ENCODE assay signal across 15 cellular contexts in the genomic region with DNA sequence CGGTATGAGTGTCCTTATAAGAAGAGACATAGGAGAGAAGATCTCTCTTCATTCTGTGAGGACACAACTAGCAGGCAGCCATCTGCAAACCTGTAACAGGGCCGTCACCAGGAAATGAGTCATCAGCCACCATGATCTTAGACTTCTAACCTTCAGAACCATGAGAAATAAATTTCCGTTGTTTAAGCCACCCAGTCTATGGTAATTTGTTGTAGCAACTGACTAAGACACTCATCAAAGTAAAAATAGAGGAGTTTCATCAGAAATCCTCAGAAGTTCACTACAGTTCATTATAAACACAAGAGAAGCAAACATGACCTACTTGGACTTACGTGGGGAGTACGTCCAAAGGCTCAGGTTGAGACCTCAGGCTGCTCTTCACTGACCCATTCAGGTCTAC.
DNase-seq lines count a peak whose midpoint lies in the region; ATAC-seq, FAIRE-seq and TF ChIP-seq lines count a peak whose summit lies in the region.
"Had no signal": no experiment of that assay in that cellular context is flagged by ENCODE, and none has a peak within 500 bp of the region (broad histone marks: within the 10 kb centered on the region; RNA-seq: fewer than 3 reads in every experiment).

No MANE protein-coding gene starts in this region.

- 71 to 85% (median 75%) methylated on average over 5 of the region's 5 CpGs for WGBS in small intestine, 3 donors

- H3K27me3 ChIP-seq in PC-3 (ENCODE audit: low read length) (no peaks in the 10 kb centered on the region), small intestine (ENCODE audit: control insufficient read depth in 2 of 2, insufficient read depth in 2 of 2, low read length in 2 of 2) (no peaks in the 10 kb centered on the region)

- no peak for FAIRE-seq in small intestine (lab: Jason Lieb, UNC)
- FAIRE-seq: endometrium had no signal

- H3K27me3 Mint-ChIP-seq in activated naive CD8-positive, alpha-beta T cell treated with anti-CD3 and anti-CD28 coated beads, Interleukin-2, amount 50 U/mL, for 24 hours: no peaks in the 10 kb centered on the region
- no peaks in the 10 kb centered on the region for H3K27me3 Mint-ChIP-seq in activated naive CD8-positive, alpha-beta T cell treated with anti-CD3 and anti-CD28 coated beads for 36 hours
- H3K27me3 Mint-ChIP-seq in stimulated activated naive CD8-positive, alpha-beta T cell treated with anti-CD3 and anti-CD28 coated beads, Interleukin-15, amount 100 ng/mL, for 72 hours: no peaks in the 10 kb centered on the region
- H3K27me3 Mint-ChIP-seq: type B pancreatic cell had no signal

- CTCF ChIA-PET in PC-3 (lab: Charles Lee): no interaction called here

- H3K36me3 Mint-ChIP-seq in activated naive CD8-positive, alpha-beta T cell treated with anti-CD3 and anti-CD28 coated beads, Interleukin-2, amount 50 U/mL, for 24 hours (ENCODE audit: low read depth): no peaks in the 10 kb centered on the region
- no peaks in the 10 kb centered on the region for H3K36me3 Mint-ChIP-seq in activated naive CD8-positive, alpha-beta T cell treated with anti-CD3 and anti-CD28 coated beads for 36 hours

- intact Hi-C loops in PC-3 (cut with micrococcal nuclease): no loop called here

- H3K36me3 ChIP-seq in PC-3 (ENCODE audit: low read depth, low read length) (no peaks in the 10 kb centered on the region), small intestine (ENCODE audit: control insufficient read depth in 2 of 2, insufficient read depth in 2 of 2, low read length in 2 of 2) (peaks cover 0 to 3% of the 10 kb centered on the region in 2 donors)

- H3K27ac Mint-ChIP-seq in activated naive CD8-positive, alpha-beta T cell treated with anti-CD3 and anti-CD28 coated beads, Interleukin-2, amount 50 U/mL, for 24 hours: no peak overlapping the region
- no peak overlapping the region for H3K27ac Mint-ChIP-seq in activated naive CD8-positive, alpha-beta T cell treated with anti-CD3 and anti-CD28 coated beads for 36 hours
- H3K27ac Mint-ChIP-seq in stimulated activated naive CD8-positive, alpha-beta T cell treated with anti-CD3 and anti-CD28 coated beads, Interleukin-15, amount 100 ng/mL, for 72 hours: no peak overlapping the region
- H3K27ac Mint-ChIP-seq: type B pancreatic cell had no signal

- H3K4me2 ChIP-seq in PC-3 (ENCODE audit: low read length): no peak overlapping the region

- POLR2A ChIA-PET in PC-3 (lab: Charles Lee; ENCODE audit: unreplicated experiment): no interaction called here

- H3K9me2 ChIP-seq in PC-3 (replicated peaks; ENCODE audit: low read length): 0 out of 2 replicates have a peak, but pooled peaks cover 3% of the 10 kb centered on the region

- DNase-seq in activated naive CD8-positive, alpha-beta T cell treated with anti-CD3 and anti-CD28 coated beads, Interleukin-2, amount 50 U/mL, for 24 hours: no peak
- no peak for DNase-seq in activated naive CD8-positive, alpha-beta T cell treated with anti-CD3 and anti-CD28 coated beads for 36 hours
- DNase-seq in PC-3 (peak; percentile 61), fibroblast of gingiva (ENCODE audit: low read depth) (peak; percentile 83), NCI-H510A (lab: John Stamatoyannopoulos, UW) (no peak), small intestine (no peak)
- DNase-seq in stimulated activated naive CD8-positive, alpha-beta T cell treated with anti-CD3 and anti-CD28 coated beads, Interleukin-15, amount 100 ng/mL, for 72 hours: no peak
- DNase-seq: activated naive CD4-positive, alpha-beta T cell treated with anti-CD3 and anti-CD28 coated beads, Interleukin-2, amount 50 U/mL, for 16 hours; C1 segment of cervical spinal cord; kidney glomerular epithelial cell; NCI-H226 had no signal

- H3K9ac ChIP-seq in PC-3 (ENCODE audit: low read length): no peak overlapping the region
- H3K9ac ChIP-seq: parathyroid adenoma had no signal

- H3K4me3 ChIP-seq in PC-3 (ENCODE audit: low read length) (no peak overlapping the region), small intestine (ENCODE audit: low read depth in 1 of 2, low read length in 2 of 2) (no peak overlapping the region)

- H3K27ac ChIP-seq in PC-3 (ENCODE audit: low read length): 0 out of 2 replicates have a peak overlapping the region, but pooled peaks have one; percentile 3
- peak overlapping the region in 1 of 2 donors; percentile 33 for H3K27ac ChIP-seq in small intestine (ENCODE audit: low read depth in 1 of 2, low read length in 1 of 2)
- H3K27ac ChIP-seq: parathyroid adenoma had no signal

- H4K20me1 ChIP-seq in PC-3 (ENCODE audit: low read length): no peaks in the 10 kb centered on the region

- H3K4me1 ChIP-seq in PC-3 (ENCODE audit: insufficient read depth, low read length) (peaks cover 8% of the 10 kb centered on the region; the same call in 1 of the 2 replicates), small intestine (ENCODE audit: control insufficient read depth in 2 of 2, insufficient read depth in 1 of 2, low read depth in 1 of 2, low read length in 1 of 2) (no peaks in the 10 kb centered on the region)
- H3K4me1 ChIP-seq: parathyroid adenoma had no signal

- H3K9me3 ChIP-seq in PC-3 (ENCODE audit: low read length) (no peaks in the 10 kb centered on the region), small intestine (ENCODE audit: control insufficient read depth, low read depth) (no peaks in the 10 kb centered on the region)

- no peaks in the 10 kb centered on the region for H3F3A ChIP-seq in PC-3 (ENCODE audit: low read length, unreplicated experiment)

- H3K79me2 ChIP-seq in PC-3 (ENCODE audit: low read length): no peaks in the 10 kb centered on the region
- H3K79me2 ChIP-seq: parathyroid adenoma had no signal

- ATAC-seq in activated naive CD8-positive, alpha-beta T cell treated with anti-CD3 and anti-CD28 coated beads, Interleukin-2, amount 50 U/mL, for 24 hours: peak; percentile 65
- ATAC-seq in PC-3 (peak; percentile 75), GM19467 (IDR thresholded peaks at IDR 0.05; ENCODE audit: unreplicated experiment) (no peak)
- ATAC-seq in stimulated activated naive CD8-positive, alpha-beta T cell treated with anti-CD3 and anti-CD28 coated beads, Interleukin-15, amount 100 ng/mL, for 72 hours: peak; percentile 28

- TF ChIP-seq CTCF in PC-3 (conservative IDR thresholded peaks at IDR 0.05; ENCODE audit: low read depth, low read length): no peak

- H2AFZ ChIP-seq in PC-3 (ENCODE audit: low read length): 0 out of 2 replicates have a peak overlapping the region, but pooled peaks have one; percentile 8
- H2AFZ ChIP-seq: parathyroid adenoma had no signal

- no peaks in the 10 kb centered on the region for H3K9me3 Mint-ChIP-seq in activated naive CD8-positive, alpha-beta T cell treated with anti-CD3 and anti-CD28 coated beads, Interleukin-2, amount 50 U/mL, for 24 hours
- peaks cover 3% of the 10 kb centered on the region for H3K9me3 Mint-ChIP-seq in activated naive CD8-positive, alpha-beta T cell treated with anti-CD3 and anti-CD28 coated beads for 36 hours
- peaks cover 0 to 18% of the 10 kb centered on the region in 2 donors for H3K9me3 Mint-ChIP-seq in stimulated activated naive CD8-positive, alpha-beta T cell treated with anti-CD3 and anti-CD28 coated beads, Interleukin-15, amount 100 ng/mL, for 72 hours
- H3K9me3 Mint-ChIP-seq: type B pancreatic cell had no signal

- BruUV-seq in PC-3 (replicated peaks; lab: Mats Ljungman, UMichigan): no TSS peak

- H3K4me1 Mint-ChIP-seq in activated naive CD8-positive, alpha-beta T cell treated with anti-CD3 and anti-CD28 coated beads, Interleukin-2, amount 50 U/mL, for 24 hours: no peaks in the 10 kb centered on the region
- no peaks in the 10 kb centered on the region for H3K4me1 Mint-ChIP-seq in activated naive CD8-positive, alpha-beta T cell treated with anti-CD3 and anti-CD28 coated beads for 36 hours
- no peaks in the 10 kb centered on the region for H3K4me1 Mint-ChIP-seq in stimulated activated naive CD8-positive, alpha-beta T cell treated with anti-CD3 and anti-CD28 coated beads, Interleukin-15, amount 100 ng/mL, for 72 hours

- H3K4me3 Mint-ChIP-seq in activated naive CD8-positive, alpha-beta T cell treated with anti-CD3 and anti-CD28 coated beads, Interleukin-2, amount 50 U/mL, for 24 hours: no peak overlapping the region
- no peak overlapping the region for H3K4me3 Mint-ChIP-seq in activated naive CD8-positive, alpha-beta T cell treated with anti-CD3 and anti-CD28 coated beads for 36 hours
- no peak overlapping the region for H3K4me3 Mint-ChIP-seq in stimulated activated naive CD8-positive, alpha-beta T cell treated with anti-CD3 and anti-CD28 coated beads, Interleukin-15, amount 100 ng/mL, for 72 hours
- H3K4me3 Mint-ChIP-seq: type B pancreatic cell had no signal

Comparison
In these comparisons a context has a peak if more than half of its experiments do, and no peak if none do; other contexts are left out.
1. DNase-seq: peak in PC-3 (single experiment) and fibroblast of gingiva (single experiment); none in activated naive CD8-positive, alpha-beta T cell treated with anti-CD3 and anti-CD28 coated beads, Interleukin-2, amount 50 U/mL, for 24 hours (single experiment), activated naive CD8-positive, alpha-beta T cell treated with anti-CD3 and anti-CD28 coated beads for 36 hours (single experiment), stimulated activated naive CD8-positive, alpha-beta T cell treated with anti-CD3 and anti-CD28 coated beads, Interleukin-15, amount 100 ng/mL, for 72 hours (0 of 2), NCI-H510A (single experiment) and small intestine (single experiment).